ENCODE assay signal across 11 cellular contexts in the genomic region with DNA sequence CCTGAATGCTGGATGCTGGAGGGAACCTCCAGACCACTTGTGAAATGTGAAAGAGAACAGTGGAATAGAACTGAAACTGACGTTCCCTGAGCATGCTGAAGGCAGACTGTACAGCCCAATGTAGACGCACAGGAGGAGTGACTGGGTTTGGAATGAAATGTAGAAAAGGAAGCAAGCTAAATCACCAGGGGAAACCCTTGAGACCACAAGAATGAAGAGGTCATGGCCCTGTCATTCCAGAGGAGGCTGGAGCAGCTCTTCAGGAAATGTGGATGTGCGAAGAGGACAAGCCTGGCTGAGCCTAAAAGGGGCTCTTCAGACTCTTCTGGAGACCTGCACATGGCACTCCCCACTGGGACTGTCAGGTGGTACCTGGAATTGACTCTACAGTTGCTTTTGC.
DNase-seq lines count a peak whose midpoint lies in the region; TF ChIP-seq lines count a peak whose summit lies in the region.
"Had no signal": no experiment of that assay in that cellular context is flagged by ENCODE, and none has a peak within 500 bp of the region (broad histone marks: within the 10 kb centered on the region; RNA-seq: fewer than 3 reads in every experiment).

No MANE protein-coding gene starts in this region.

- H3K4me1 ChIP-seq in MM.1S (ENCODE audit: low read length) (no peaks in the 10 kb centered on the region), vagina (no peaks in the 10 kb centered on the region)

- H3K9me2 ChIP-seq in MM.1S (replicated peaks; ENCODE audit: insufficient read depth, low read length) = no peaks in the 10 kb centered on the region

- H3K27ac ChIP-seq in RWPE1 (no peak overlapping the region), MM.1S (ENCODE audit: low read length) (no peak overlapping the region), vagina (no peak overlapping the region)

- H4K20me1 ChIP-seq in MM.1S (ENCODE audit: insufficient read depth, low read length) = no peaks in the 10 kb centered on the region

- H3K4me3 ChIP-seq in fibroblast of mammary gland (ENCODE audit: control insufficient read depth, low read depth, low read length) (no peak overlapping the region), MM.1S (ENCODE audit: low read length) (no peak overlapping the region), vagina (no peak overlapping the region)

- CTCF ChIA-PET in RWPE1 (lab: Yijun Ruan, JAX) = no interaction called here

- TF ChIP-seq POLR2A in vagina (IDR thresholded peaks at IDR 0.05) = no peak

- H3K36me3 ChIP-seq in MM.1S (replicated peaks; ENCODE audit: insufficient read depth, low read length) (no peaks in the 10 kb centered on the region), vagina (no peaks in the 10 kb centered on the region)

- intact Hi-C loops in vagina (cut with DNase I) = no loop called here

- POLR2A ChIA-PET in RWPE1 (lab: Yijun Ruan, JAX; ENCODE audit: low non-redundant PET) = no interaction called here

- H2AFZ ChIP-seq in MM.1S (ENCODE audit: low read length) = no peak overlapping the region

- H3K9me3 ChIP-seq in MM.1S (replicated peaks; ENCODE audit: insufficient read depth, low read length) (no peaks in the 10 kb centered on the region), vagina (no peaks in the 10 kb centered on the region)

- H3K27me3 ChIP-seq in MM.1S (replicated peaks; ENCODE audit: insufficient read depth, low read length) = no peaks in the 10 kb centered on the region
- H3K27me3 ChIP-seq in vagina = no peaks in the 10 kb centered on the region

- no peak overlapping the region for H3K9ac ChIP-seq in MM.1S (ENCODE audit: low read length)

- DNase-seq in ELR (ENCODE audit: low read depth) (peak; percentile 91), RWPE1 (ENCODE audit: low spot score) (peak; percentile 46), fibroblast of mammary gland (ENCODE audit: low read depth) (peak; percentile 90), pulmonary artery endothelial cell (ENCODE audit: low read depth, low spot score) (peak; percentile 83), MM.1S (no peak), DMS 273 treated with DMSO at 0.1 percent for 48 hours (lab: John Stamatoyannopoulos, UW) (no peak), vagina (ENCODE audit: extremely low spot score in 2 of 2) (no peak), SHP77 (lab: John Stamatoyannopoulos, UW) (no peak)
- DNase-seq: activated T-cell treated with anti-CD3 and anti-CD28 coated beads for 4 hours; naive thymus-derived CD8-positive, alpha-beta T cell; NCI-H2107 had no signal

- no peaks in the 10 kb centered on the region for H3K79me2 ChIP-seq in MM.1S (ENCODE audit: low read length)

- H3F3A ChIP-seq in MM.1S (ENCODE audit: insufficient read depth, low read length) = no peaks in the 10 kb centered on the region

- TF ChIP-seq CTCF in RWPE1 (conservative IDR thresholded peaks at IDR 0.05; ENCODE audit: low read depth) (no peak), fibroblast of mammary gland (conservative IDR thresholded peaks at IDR 0.05; ENCODE audit: control insufficient read depth, insufficient read depth, low read depth, low read length) (no peak), MM.1S (IDR thresholded peaks at IDR 0.05; ENCODE audit: low read length) (no peak), vagina (IDR thresholded peaks at IDR 0.05) (no peak)

- no peak overlapping the region for H3K4me2 ChIP-seq in MM.1S (ENCODE audit: low read depth, low read length)

Comparison
In these comparisons a context has a peak if more than half of its experiments do, and no peak if none do; other contexts are left out.
1. DNase-seq: peak in ELR (single experiment), RWPE1 (single experiment), fibroblast of mammary gland (single experiment) and pulmonary artery endothelial cell (single experiment); none in MM.1S (single experiment), DMS 273 treated with DMSO at 0.1 percent for 48 hours (single experiment), vagina (0 of 2) and SHP77 (0 of 2).